ENCODE assay signal across 8 cellular contexts in the genomic region with DNA sequence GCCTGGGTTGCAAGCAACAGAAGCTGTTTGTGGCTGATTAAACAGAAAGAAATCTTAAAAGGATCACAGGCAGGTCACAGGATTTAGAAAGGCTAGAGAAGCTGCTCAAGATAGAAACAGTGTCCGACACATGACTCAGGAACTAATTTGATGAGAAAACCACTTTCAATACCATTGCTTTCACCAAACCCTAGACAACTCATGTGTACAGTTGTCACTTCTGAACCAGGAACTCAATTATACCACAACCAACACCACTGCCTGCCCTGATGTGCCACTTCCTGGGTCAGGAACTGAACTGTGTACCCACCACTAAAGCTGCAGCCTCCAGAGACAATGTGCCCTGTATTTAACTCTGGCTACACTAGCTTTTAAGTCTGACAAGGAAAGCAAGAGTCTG. TPM values are rescaled to one million over a fixed set of nuclear protein-coding genes. Genes with fewer than 3 reads are reported as not detected.
A peak's percentile ranks its signal among the peaks of the same experiment; 100 is the strongest.
DNase-seq lines count a peak whose midpoint lies in the region; ATAC-seq lines count a peak whose summit lies in the region.

No MANE protein-coding gene starts in this region.

- H3K4me3 Mint-ChIP-seq in activated CD8-positive, alpha-beta memory T cell treated with anti-CD3 and anti-CD28 coated beads, Interleukin-2, amount 10 ng/mL, durations not matched to agents 7 days and 5 days: no peak overlapping the region
- peak overlapping the region; percentile 24 for H3K4me3 Mint-ChIP-seq in stimulated activated effector memory CD8-positive, alpha-beta T cell treated with anti-CD3 and anti-CD28 coated beads, Interleukin-12 subunit alpha, Interleukin-12 subunit beta, amount 100 ng/mL, for 72 hours

- peak overlapping the region; percentile 77 for H3K27ac Mint-ChIP-seq in activated CD8-positive, alpha-beta memory T cell treated with anti-CD3 and anti-CD28 coated beads, Interleukin-2, amount 10 ng/mL, durations not matched to agents 7 days and 5 days
- H3K27ac Mint-ChIP-seq in stimulated activated effector memory CD8-positive, alpha-beta T cell treated with anti-CD3 and anti-CD28 coated beads, Interleukin-12 subunit alpha, Interleukin-12 subunit beta, amount 100 ng/mL, for 72 hours: peak overlapping the region; percentile 13

- CTCF ChIA-PET in activated CD8-positive, alpha-beta memory T cell treated with anti-CD3 and anti-CD28 coated beads, Interleukin-2, amount 10 ng/mL, durations not matched to agents 7 days and 5 days (lab: Charles Lee): interaction anchor here (0.9 to 1.9 kb wide), 6 partner anchors 11 to 172 kb away, joined by 3 to 7 read pairs (median 3); no protein-coding TSS in a partner anchor

- peaks cover 16% of the 10 kb centered on the region for H3K36me3 Mint-ChIP-seq in activated CD8-positive, alpha-beta memory T cell treated with anti-CD3 and anti-CD28 coated beads, Interleukin-2, amount 10 ng/mL, durations not matched to agents 7 days and 5 days
- H3K36me3 Mint-ChIP-seq in stimulated activated effector memory CD8-positive, alpha-beta T cell treated with anti-CD3 and anti-CD28 coated beads, Interleukin-12 subunit alpha, Interleukin-12 subunit beta, amount 100 ng/mL, for 72 hours: no peaks in the 10 kb centered on the region

- H3K27me3 Mint-ChIP-seq in activated CD8-positive, alpha-beta memory T cell treated with anti-CD3 and anti-CD28 coated beads, Interleukin-2, amount 10 ng/mL, durations not matched to agents 7 days and 5 days: no peaks in the 10 kb centered on the region

- peaks cover 2% of the 10 kb centered on the region for H3K9me3 Mint-ChIP-seq in activated CD8-positive, alpha-beta memory T cell treated with anti-CD3 and anti-CD28 coated beads, Interleukin-2, amount 10 ng/mL, durations not matched to agents 7 days and 5 days (ENCODE audit: low read depth)
- H3K9me3 Mint-ChIP-seq in stimulated activated effector memory CD8-positive, alpha-beta T cell treated with anti-CD3 and anti-CD28 coated beads, Interleukin-12 subunit alpha, Interleukin-12 subunit beta, amount 100 ng/mL, for 72 hours: no peaks in the 10 kb centered on the region

- peaks cover 48% of the 10 kb centered on the region for H3K4me1 Mint-ChIP-seq in activated CD8-positive, alpha-beta memory T cell treated with anti-CD3 and anti-CD28 coated beads, Interleukin-2, amount 10 ng/mL, durations not matched to agents 7 days and 5 days
- H3K4me1 Mint-ChIP-seq in stimulated activated effector memory CD8-positive, alpha-beta T cell treated with anti-CD3 and anti-CD28 coated beads, Interleukin-12 subunit alpha, Interleukin-12 subunit beta, amount 100 ng/mL, for 72 hours: peaks cover 63% of the 10 kb centered on the region

- ATAC-seq in activated CD8-positive, alpha-beta memory T cell treated with anti-CD3 and anti-CD28 coated beads, Interleukin-2, amount 10 ng/mL, durations not matched to agents 7 days and 5 days: peak; percentile 83
- ATAC-seq in HG03045 (IDR thresholded peaks at IDR 0.05; ENCODE audit: unreplicated experiment): peak; percentile 76
- peak; percentile 100 for ATAC-seq in stimulated activated effector memory CD8-positive, alpha-beta T cell treated with anti-CD3 and anti-CD28 coated beads, Interleukin-12 subunit alpha, Interleukin-12 subunit beta, amount 100 ng/mL, for 72 hours
- no peak for ATAC-seq in HG02970 (IDR thresholded peaks at IDR 0.05; ENCODE audit: low FRiP score, unreplicated experiment)

- DNase-seq in activated CD8-positive, alpha-beta memory T cell treated with anti-CD3 and anti-CD28 coated beads, Interleukin-2, amount 10 ng/mL, durations not matched to agents 7 days and 5 days: peak; percentile 91
- no peak for DNase-seq in activated CD8-positive, alpha-beta memory T cell treated with anti-CD3 and anti-CD28 coated beads, Interleukin-2, amount 50 U/mL, for 4 hours
- DNase-seq in SKM-1 treated with dmso at 0.1 percent for 144 hours (lab: John Stamatoyannopoulos, UW; ENCODE audit: unreplicated experiment): peak; percentile 66
- DNase-seq in stimulated activated effector memory CD8-positive, alpha-beta T cell treated with anti-CD3 and anti-CD28 coated beads, Interleukin-12 subunit alpha, Interleukin-12 subunit beta, amount 100 ng/mL, for 72 hours (ENCODE audit: low spot score in 2 of 2): peak in 1 of 2 donors; percentile 74
- DNase-seq in SW480 (ENCODE audit: low spot score): no peak
- DNase-seq in NCI-H1092 treated with DMSO at 0.1 percent for 48 hours (lab: John Stamatoyannopoulos, UW): no peak

RNA-seq across cellular contexts. Expression of a gene that starts 6.9 kb away (rescaled TPM):
- 10 to 100 TPM; 11.4 to 14.5 TPM for total RNA-seq in activated CD8-positive, alpha-beta memory T cell treated with anti-CD3 and anti-CD28 coated beads, Interleukin-2, amount 10 ng/mL, durations not matched to agents 7 days and 5 days

RNA-seq across cellular contexts. Expression of a gene that starts 7.0 kb away (rescaled TPM):
- total RNA-seq in activated CD8-positive, alpha-beta memory T cell treated with anti-CD3 and anti-CD28 coated beads, Interleukin-2, amount 10 ng/mL, durations not matched to agents 7 days and 5 days: 1 to 10 TPM; 6.0 to 8.2 TPM

RNA-seq across cellular contexts. Expression of a gene that starts 56.0 kb away (rescaled TPM):
- not detected for total RNA-seq in activated CD8-positive, alpha-beta memory T cell treated with anti-CD3 and anti-CD28 coated beads, Interleukin-2, amount 10 ng/mL, durations not matched to agents 7 days and 5 days

Comparison
In these comparisons a context has a peak if more than half of its experiments do, and no peak if none do; other contexts are left out.
1. DNase-seq: peak in activated CD8-positive, alpha-beta memory T cell treated with anti-CD3 and anti-CD28 coated beads, Interleukin-2, amount 10 ng/mL, durations not matched to agents 7 days and 5 days (single experiment) and SKM-1 treated with dmso at 0.1 percent for 144 hours (single experiment); none in activated CD8-positive, alpha-beta memory T cell treated with anti-CD3 and anti-CD28 coated beads, Interleukin-2, amount 50 U/mL, for 4 hours (single experiment), SW480 (single experiment) and NCI-H1092 treated with DMSO at 0.1 percent for 48 hours (single experiment).